Comparison of ENCODE assay signal across 8 cellular contexts in genomic region chr16:4358831-4359561, GRCh38. TPM values are rescaled to one million over a fixed set of nuclear protein-coding genes. Genes with fewer than 3 reads are reported as not detected.
DNase-seq lines count a peak whose midpoint lies in the region; TF ChIP-seq lines count a peak whose summit lies in the region.

No MANE protein-coding gene starts in this region.

- peak overlapping the region; percentile 22; the same call in 1 of the 2 replicates for H3K27ac ChIP-seq in RWPE1

- intact Hi-C loops in cardiac septum (cut with DNase I) = loop anchor here (1.0 kb wide), 1 partner anchor 42 kb away; no protein-coding TSS in a partner anchor

- CTCF ChIA-PET in RWPE1 (lab: Yijun Ruan, JAX) = interaction anchor here (0.5 to 5.3 kb wide), 13 partner anchors 8 to 97 kb away, joined by 3 to 74 read pairs (median 5); partner anchors contain the start of gene PAM16

- TF ChIP-seq CTCF in GM13976 (IDR thresholded peaks at IDR 0.05; ENCODE audit: borderline replicate concordance, control extremely low read depth, extremely low read depth, insufficient read depth, missing control alignments) (peak; percentile 88), RWPE1 (conservative IDR thresholded peaks at IDR 0.05; ENCODE audit: low read depth) (peak; percentile 87)

- DNase-seq in GM13976 (ENCODE audit: low spot score) (peak; percentile 80), RWPE1 (ENCODE audit: low spot score) (peak; percentile 46), cardiac septum (ENCODE audit: low spot score) (peak; percentile 83), middle frontal gyrus (ENCODE audit: extremely low spot score, low spot score) (no peak), dedifferentiated amniotic fluid mesenchymal stem cell (ENCODE audit: extremely low spot score) (no peak), AML-193 (lab: John Stamatoyannopoulos, UW) (no peak)
- DNase-seq in activated gamma-delta T cell treated with anti-CD3 and anti-CD28 coated beads, Interleukin-2, amount 50 U/mL, for 16 hours (ENCODE audit: low read depth) = peak; percentile 51
- peak; percentile 48 to 65 for DNase-seq in stimulated activated CD4-positive, alpha-beta T cell treated with anti-CD3 and anti-CD28 coated beads, Interleukin-12 subunit alpha, Interleukin-12 subunit beta, amount 100 ng/mL, for 24 hours (ENCODE audit: low read depth in 2 of 2)

- in situ Hi-C loops in GM13976 (cut with MboI; ENCODE audit: low sequenced_read_pairs, unreplicated experiment) = no loop called here

- POLR2A ChIA-PET in RWPE1 (lab: Yijun Ruan, JAX; ENCODE audit: low non-redundant PET) = no interaction called here

RNA-seq across cellular contexts. Expression of gene PAM16, which starts 7.9 kb away (rescaled TPM):
- total RNA-seq in cardiac septum = 43.3 TPM

RNA-seq across cellular contexts. Expression of gene VASN, which starts 12.7 kb away (rescaled TPM):
- 6.3 TPM for total RNA-seq in cardiac septum

RNA-seq across cellular contexts. Expression of gene GLIS2, which starts 43.1 kb away (rescaled TPM):
- total RNA-seq in cardiac septum = 31.4 TPM

RNA-seq across cellular contexts. Expression of gene CORO7, which starts 57.4 kb away (rescaled TPM):
- 11.9 TPM for total RNA-seq in cardiac septum

Comparison
In these comparisons a context has a peak if more than half of its experiments do, and no peak if none do; other contexts are left out.
1. DNase-seq: peak in GM13976 (single experiment), RWPE1 (single experiment), activated gamma-delta T cell treated with anti-CD3 and anti-CD28 coated beads, Interleukin-2, amount 50 U/mL, for 16 hours (single experiment), cardiac septum (single experiment) and stimulated activated CD4-positive, alpha-beta T cell treated with anti-CD3 and anti-CD28 coated beads, Interleukin-12 subunit alpha, Interleukin-12 subunit beta, amount 100 ng/mL, for 24 hours (2 of 2); none in middle frontal gyrus (single experiment), dedifferentiated amniotic fluid mesenchymal stem cell (single experiment) and AML-193 (0 of 2).